14 cellular contexts compared by ENCODE assay signal in the genomic region with DNA sequence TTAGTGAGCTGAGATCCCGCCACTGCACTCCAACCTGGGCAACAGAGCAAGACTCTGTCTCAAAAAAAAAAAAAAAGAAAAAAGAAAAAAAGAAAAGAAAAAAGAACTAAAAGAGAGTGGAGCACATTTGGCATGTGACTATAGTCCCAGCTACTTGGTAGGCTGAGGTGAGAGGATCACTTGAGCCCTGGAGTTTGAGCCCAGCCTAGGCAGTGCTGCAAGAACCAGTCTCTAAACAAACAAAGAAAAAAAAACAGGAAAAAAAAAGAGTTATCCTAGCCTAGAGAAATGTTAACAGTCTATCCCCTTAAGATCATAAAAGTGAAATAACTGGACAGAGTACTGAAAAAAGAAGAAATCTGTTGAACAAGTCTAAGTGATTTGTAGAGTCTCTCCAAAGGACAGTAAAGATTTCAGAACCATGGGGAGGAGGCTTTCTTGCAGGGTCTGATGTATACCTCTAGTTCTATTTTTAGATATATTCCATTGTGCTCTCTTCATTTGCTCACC. TPM values are rescaled to one million over a fixed set of nuclear protein-coding genes. Genes with fewer than 3 reads are reported as not detected.
DNase-seq lines count a peak whose midpoint lies in the region; TF ChIP-seq lines count a peak whose summit lies in the region.
"Had no signal": no experiment of that assay in that cellular context is flagged by ENCODE, and none has a peak within 500 bp of the region (broad histone marks: within the 10 kb centered on the region; RNA-seq: fewer than 3 reads in every experiment).

No MANE protein-coding gene starts in this region.

- peak overlapping the region; percentile 50 for H3K27ac Mint-ChIP-seq in endodermal cell
- H3K27ac Mint-ChIP-seq: activated naive CD4-positive, alpha-beta T cell treated with anti-CD3 and anti-CD28 coated beads, Interleukin-2, amount 50 U/mL, for 24 hours had no signal

- TF ChIP-seq POLR2A in thyroid gland (IDR thresholded peaks at IDR 0.05): no peak

- H3K4me1 Mint-ChIP-seq in endodermal cell: peaks cover 22% of the 10 kb centered on the region

- no peak overlapping the region for H3K4me3 Mint-ChIP-seq in endodermal cell
- H3K4me3 Mint-ChIP-seq: activated naive CD4-positive, alpha-beta T cell treated with anti-CD3 and anti-CD28 coated beads, Interleukin-2, amount 50 U/mL, for 24 hours had no signal

- no peaks in the 10 kb centered on the region for H3K36me3 Mint-ChIP-seq in endodermal cell (ENCODE audit: low read depth)
- H3K36me3 Mint-ChIP-seq: activated naive CD4-positive, alpha-beta T cell treated with anti-CD3 and anti-CD28 coated beads, Interleukin-2, amount 50 U/mL, for 24 hours had no signal

- intact Hi-C loops in thyroid gland (cut with DNase I): no loop called here

- H3K4me1 ChIP-seq in endodermal cell (ENCODE audit: control insufficient read depth, insufficient read depth, low read length) (no peaks in the 10 kb centered on the region), thyroid gland (peaks cover 19 to 31% of the 10 kb centered on the region in 2 donors)

- no peak overlapping the region for H3K27ac ChIP-seq in endodermal cell (ENCODE audit: low read depth, low read length)
- peak overlapping the region; percentile 61 to 74 (median 66) for H3K27ac ChIP-seq in thyroid gland

- no peaks in the 10 kb centered on the region for H3K36me3 ChIP-seq in endodermal cell (ENCODE audit: control insufficient read depth, insufficient read depth, low read length)
- H3K36me3 ChIP-seq in thyroid gland: no peaks in the 10 kb centered on the region

- H3K9me3 Mint-ChIP-seq in endodermal cell: no peaks in the 10 kb centered on the region
- H3K9me3 Mint-ChIP-seq: activated naive CD4-positive, alpha-beta T cell treated with anti-CD3 and anti-CD28 coated beads, Interleukin-2, amount 50 U/mL, for 24 hours had no signal

- TF ChIP-seq CTCF in endodermal cell (conservative IDR thresholded peaks at IDR 0.05) (no peak), thyroid gland (IDR thresholded peaks at IDR 0.05) (no peak)

- H3K4me3 ChIP-seq in endodermal cell (ENCODE audit: low read length) (no peak overlapping the region), thyroid gland (replicated peaks in 1 of 3) (no peak overlapping the region)
- H3K4me3 ChIP-seq: lung had no signal

- DNase-seq in NCI-H510A treated with DMSO at 0.1 percent for 48 hours (lab: John Stamatoyannopoulos, UW) (peak; percentile 17), NCI-H510A (lab: John Stamatoyannopoulos, UW) (no peak), endodermal cell (no peak), thyroid gland (peak; percentile 79 to 83), epidermal melanocyte (ENCODE audit: insufficient read length, low spot score) (no peak), NCI-H1105 treated with DMSO at 0.1 percent for 48 hours (lab: John Stamatoyannopoulos, UW) (no peak)
- DNase-seq: activated CD4-positive, CD25-positive, alpha-beta regulatory T cell treated with anti-CD3 and anti-CD28 coated beads, Interleukin-2, amount 50 U/mL, for 72 hours; activated T-cell treated with anti-CD3 and anti-CD28 coated beads, Interleukin-2, amount 50 U/mL, for 48 hours; caudate nucleus; foreskin fibroblast; NCI-H1105; retina had no signal

- H3K9me3 ChIP-seq in endodermal cell (ENCODE audit: control insufficient read depth, low read length) (no peaks in the 10 kb centered on the region), thyroid gland (no peaks in the 10 kb centered on the region)

- no peaks in the 10 kb centered on the region for H3K27me3 Mint-ChIP-seq in endodermal cell (ENCODE audit: insufficient read depth)
- H3K27me3 Mint-ChIP-seq: activated naive CD4-positive, alpha-beta T cell treated with anti-CD3 and anti-CD28 coated beads, Interleukin-2, amount 50 U/mL, for 24 hours had no signal

- H3K27me3 ChIP-seq in endodermal cell (ENCODE audit: control insufficient read depth, insufficient read depth, low read length, poor library complexity, severe bottlenecking): no peaks in the 10 kb centered on the region
- H3K27me3 ChIP-seq in thyroid gland: no peaks in the 10 kb centered on the region

- 100% methylated on average over 1 of the region's 1 CpG; no CpG with 5 or more reads in 1 of the 2 experiments for WGBS in endodermal cell (ENCODE audit: insufficient coverage in 1 of 2, insufficient read length in 1 of 2), 2 experiments
- WGBS in thyroid gland, 2 donors: 36 to 44% methylated on average over 1 of the region's 1 CpG

- no peak overlapping the region for H3K9ac ChIP-seq in endodermal cell (ENCODE audit: extremely low read depth, low read length, poor library complexity, severe bottlenecking)

RNA-seq across cellular contexts. Expression of a gene that starts 4.5 kb away (rescaled TPM):
- total RNA-seq in endodermal cell (100 to 1,000 TPM; 872 to 949 TPM), thyroid gland (1,000 to 10,000 TPM in 2 of 4 donors, 100 to 1,000 TPM in 2; 872 to 1,202 (median 1,015) TPM)
- 677 TPM for polyA plus RNA-seq in endodermal cell (2013, experiment 1 of 2)
- polyA plus RNA-seq in endodermal cell (2013, experiment 2 of 2): 633 TPM

RNA-seq across cellular contexts. Expression of a gene that starts 24.4 kb away (rescaled TPM):
- total RNA-seq in endodermal cell (100 to 1,000 TPM; 200 to 239 TPM), thyroid gland (100 to 1,000 TPM in 3 of 4 donors, 10 to 100 TPM in 1; 67.5 to 143 (median 127) TPM)
- polyA plus RNA-seq in endodermal cell (2013, experiment 1 of 2): 176 TPM
- polyA plus RNA-seq in endodermal cell (2013, experiment 2 of 2): 157 TPM

RNA-seq across cellular contexts. Expression of a gene that starts 26.1 kb away (rescaled TPM):
- total RNA-seq in endodermal cell (1 to 10 TPM; 7.1 to 7.7 TPM), thyroid gland (1 to 10 TPM; 1.3 to 5.9 (median 5.0) TPM)
- polyA plus RNA-seq in endodermal cell (2013, experiment 1 of 2): 7.2 TPM
- 6.1 TPM for polyA plus RNA-seq in endodermal cell (2013, experiment 2 of 2)

RNA-seq across cellular contexts. Expression of a gene that starts 26.3 kb away (rescaled TPM):
- 1 to 10 TPM; 2.8 to 8.3 TPM for total RNA-seq in endodermal cell
- 2.7 TPM for polyA plus RNA-seq in endodermal cell (2013, experiment 1 of 2)
- 2.3 TPM for polyA plus RNA-seq in endodermal cell (2013, experiment 2 of 2)
- 1 to 10 TPM in 2 of 4 donors, under 1 TPM in 2; 0.40 to 1.7 (median 1.0) TPM for total RNA-seq in thyroid gland

RNA-seq across cellular contexts. Expression of a gene that starts 35.2 kb away (rescaled TPM):
- total RNA-seq in endodermal cell (10 to 100 TPM in 1 of 2 donors, 1 to 10 TPM in 1; 9.7 to 10.3 TPM), thyroid gland (1 to 10 TPM; 4.8 to 5.7 (median 5.5) TPM)
- 3.1 TPM for polyA plus RNA-seq in endodermal cell (2013, experiment 1 of 2)
- polyA plus RNA-seq in endodermal cell (2013, experiment 2 of 2): 2.9 TPM

Comparison
In these comparisons a context has a peak if more than half of its experiments do, and no peak if none do; other contexts are left out.
1. DNase-seq: peak in NCI-H510A treated with DMSO at 0.1 percent for 48 hours (single experiment) and thyroid gland (2 of 2); none in NCI-H510A (single experiment), endodermal cell (single experiment), epidermal melanocyte (single experiment) and NCI-H1105 treated with DMSO at 0.1 percent for 48 hours (single experiment).